8 cellular contexts compared by ENCODE assay signal in the genomic region with DNA sequence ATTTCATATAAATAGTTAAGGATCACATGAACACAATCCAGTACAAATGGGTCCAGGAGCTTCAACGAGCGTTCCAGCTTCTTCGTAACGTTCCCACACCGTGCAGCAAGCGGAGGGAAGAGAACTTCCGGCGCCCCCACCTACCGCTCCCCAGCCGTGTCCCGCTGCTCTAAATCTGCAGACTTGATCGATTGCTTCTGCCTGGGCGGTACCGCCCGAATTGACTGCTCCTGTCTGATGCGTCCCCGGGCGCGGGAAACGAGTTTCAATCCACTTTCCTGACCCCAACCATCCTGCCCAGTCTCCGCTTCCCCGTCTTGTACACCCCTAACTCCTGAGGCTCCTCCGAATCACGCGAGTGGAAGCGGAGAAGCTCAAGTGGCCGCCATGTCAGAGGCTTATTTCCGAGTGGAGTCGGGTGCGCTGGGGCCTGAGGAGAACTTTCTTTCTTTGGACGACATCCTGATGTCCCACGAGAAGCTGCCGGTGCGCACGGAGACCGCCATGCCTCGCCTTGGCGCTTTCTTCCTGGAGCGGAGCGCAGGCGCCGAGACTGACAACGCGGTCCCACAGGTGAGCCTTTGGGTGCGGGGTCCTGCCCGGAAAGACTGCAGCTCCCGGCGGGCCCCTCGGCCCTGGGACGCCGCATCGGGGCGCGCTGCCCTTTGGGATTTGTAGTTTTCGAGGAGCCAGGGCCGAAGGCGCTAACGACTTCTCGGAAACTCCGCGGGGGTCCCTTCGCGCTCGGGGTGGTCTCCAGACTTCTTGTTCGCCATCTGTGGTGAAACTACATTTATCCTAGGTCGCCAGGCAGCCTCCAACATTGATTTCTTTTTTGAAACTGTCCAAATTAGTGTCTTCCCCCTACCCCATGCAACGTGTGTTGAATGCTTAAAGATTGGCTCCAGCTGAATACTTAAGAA. TPM values are rescaled to one million over a fixed set of nuclear protein-coding genes. Genes with fewer than 3 reads are reported as not detected.
A peak's percentile ranks its signal among the peaks of the same experiment; 100 is the strongest.
DNase-seq lines count a peak whose midpoint lies in the region; ATAC-seq, FAIRE-seq and TF ChIP-seq lines count a peak whose summit lies in the region.

A gene (plus strand): TSS at position 257 of the 923 bp plus-strand sequence. CDS start 131 bp downstream, at position 388.

- H3K36me3 ChIP-seq in ACC112 (ENCODE audit: insufficient read depth, low read length) (no peaks in the 10 kb centered on the region), WERI-Rb-1 (peaks cover 14% of the 10 kb centered on the region), bronchial epithelial cell (ENCODE audit: control insufficient read depth, insufficient read depth, low read length) (no peaks in the 10 kb centered on the region)

- no peak for FAIRE-seq in bronchial epithelial cell (lab: Jason Lieb, UNC)

- DNase-seq in NCI-H2196 (lab: John Stamatoyannopoulos, UW; ENCODE audit: unreplicated experiment) = peak; percentile 72
- DNase-seq in WERI-Rb-1 = peak; percentile 94
- DNase-seq in bronchial epithelial cell (ENCODE audit: low read depth) = peak; percentile 59
- peak; percentile 96 for DNase-seq in iPS-NIHi7 (ENCODE audit: extremely low spot score)
- peak; percentile 68 for DNase-seq in smooth muscle cell of the brain vasculature (ENCODE audit: low read depth, low spot score)

- peak within 1 kb of the TSS; percentile 97 for H2AFZ ChIP-seq in ACC112 (ENCODE audit: low read length, unreplicated experiment)

- TF ChIP-seq CTCF in WERI-Rb-1 (IDR thresholded peaks at IDR 0.05; ENCODE audit: low read depth, low read length) (no peak), bronchial epithelial cell (IDR thresholded peaks at IDR 0.05; ENCODE audit: insufficient read depth, low read length, severe bottlenecking) (no peak)

- H3K27me3 ChIP-seq in ACC112 (ENCODE audit: insufficient read depth, low read length) = no peaks in the 10 kb centered on the region
- no peaks in the 10 kb centered on the region for H3K27me3 ChIP-seq in WERI-Rb-1 (ENCODE audit: insufficient read depth, low read depth, severe bottlenecking)
- H3K27me3 ChIP-seq in bronchial epithelial cell (ENCODE audit: control insufficient read depth, insufficient read depth, low read length) = no peaks in the 10 kb centered on the region

- ATAC-seq in GM18868 (IDR thresholded peaks at IDR 0.05; ENCODE audit: unreplicated experiment) (peak; percentile 98), HG03108 (IDR thresholded peaks at IDR 0.05; ENCODE audit: unreplicated experiment) (peak; percentile 95)

- peak within 1 kb of the TSS; percentile 57 for H3K27ac ChIP-seq in ACC112 (ENCODE audit: low read depth, low read length)
- peak within 1 kb of the TSS; percentile 94 for H3K27ac ChIP-seq in WERI-Rb-1

- H3K9me3 ChIP-seq in WERI-Rb-1 (ENCODE audit: severe bottlenecking) = peaks cover 4% of the 10 kb centered on the region

- H3K79me2 ChIP-seq in ACC112 (ENCODE audit: control insufficient read depth, insufficient read depth, low read length, unreplicated experiment) = peaks cover 21% of the 10 kb centered on the region

- H3K4me3 ChIP-seq in ACC112 (ENCODE audit: low read depth, low read length) = peak within 1 kb of the TSS; percentile 95
- peak within 1 kb of the TSS; percentile 100 for H3K4me3 ChIP-seq in WERI-Rb-1 (ENCODE audit: low read depth, low read length)
- peak within 1 kb of the TSS; percentile 94 for H3K4me3 ChIP-seq in bronchial epithelial cell (ENCODE audit: low read depth, low read length)

- H3K4me1 ChIP-seq in ACC112 (ENCODE audit: control insufficient read depth, insufficient read depth, low read length, unreplicated experiment) = peaks cover 3% of the 10 kb centered on the region

RNA-seq across cellular contexts. Expression of the gene that starts here (rescaled TPM):
- total RNA-seq in bronchial epithelial cell = 1.1 and 1.8 TPM in 2 replicates

Comparison
In these comparisons a context has a peak if more than half of its experiments do, and no peak if none do; other contexts are left out.
1. Peak in every context shown above with its lines: DNase-seq, ATAC-seq, H3K4me3 ChIP-seq and H3K27ac ChIP-seq.